In genomic region chr4:54359919-54360650, GRCh38 we compare ENCODE assay signal across 13 cellular contexts.
"Had no signal": no experiment of that assay in that cellular context is flagged by ENCODE, and none has a peak within 500 bp of the region (broad histone marks: within the 10 kb centered on the region; RNA-seq: fewer than 3 reads in every experiment).

No MANE protein-coding gene starts in this region.

- H3K27ac Mint-ChIP-seq: activated B cell treated with CpG ODN at 0.5 μM for 24 hours; activated naive CD8-positive, alpha-beta T cell treated with anti-CD3 and anti-CD28 coated beads, Interleukin-2, amount 10 ng/mL, durations not matched to agents 7 days and 5 days; endodermal cell; nephron had no signal

- H3K36me3 Mint-ChIP-seq: activated naive CD8-positive, alpha-beta T cell treated with anti-CD3 and anti-CD28 coated beads, Interleukin-2, amount 10 ng/mL, durations not matched to agents 7 days and 5 days had no signal

- H3K9me3 Mint-ChIP-seq: activated naive CD8-positive, alpha-beta T cell treated with anti-CD3 and anti-CD28 coated beads, Interleukin-2, amount 10 ng/mL, durations not matched to agents 7 days and 5 days; endodermal cell; nephron had no signal

- H3K4me3 Mint-ChIP-seq: activated B cell treated with CpG ODN at 0.5 μM for 24 hours; activated naive CD8-positive, alpha-beta T cell treated with anti-CD3 and anti-CD28 coated beads, Interleukin-2, amount 10 ng/mL, durations not matched to agents 7 days and 5 days; endodermal cell; nephron had no signal

- H3K27me3 Mint-ChIP-seq: activated B cell treated with CpG ODN at 0.5 μM for 24 hours; activated naive CD8-positive, alpha-beta T cell treated with anti-CD3 and anti-CD28 coated beads, Interleukin-2, amount 10 ng/mL, durations not matched to agents 7 days and 5 days had no signal

- DNase-seq: activated B cell treated with CpG ODN at 0.5 μM for 24 hours; activated gamma-delta T cell treated with Interleukin-2 at 50 U/mL for 16 hours; activated naive CD8-positive, alpha-beta T cell treated with anti-CD3 and anti-CD28 coated beads, Interleukin-2, amount 10 ng/mL, durations not matched to agents 7 days and 5 days; activated T-cell treated with anti-CD3 and anti-CD28 coated beads, Interleukin-2, amount 50 U/mL, for 48 hours; anterior cingulate cortex; endodermal cell; erythroblast; kidney glomerular epithelial cell; mesendoderm; stimulated activated CD4-positive, alpha-beta T cell treated with anti-CD3 and anti-CD28 coated beads, Interleukin-12 subunit alpha, Interleukin-12 subunit beta, amount 100 ng/mL, for 4 hours; stimulated activated naive CD4-positive, alpha-beta T cell; trophoblast cell had no signal

- H3K4me1 Mint-ChIP-seq: activated B cell treated with CpG ODN at 0.5 μM for 24 hours; activated naive CD8-positive, alpha-beta T cell treated with anti-CD3 and anti-CD28 coated beads, Interleukin-2, amount 10 ng/mL, durations not matched to agents 7 days and 5 days; nephron had no signal
